ENCODE assay signal across 10 cellular contexts in genomic region chr10:69425513-69426298, GRCh38. TPM values are rescaled to one million over a fixed set of nuclear protein-coding genes. Genes with fewer than 3 reads are reported as not detected.
DNase-seq lines count a peak whose midpoint lies in the region; ATAC-seq, FAIRE-seq and TF ChIP-seq lines count a peak whose summit lies in the region.
"Had no signal": no experiment of that assay in that cellular context is flagged by ENCODE, and none has a peak within 500 bp of the region (broad histone marks: within the 10 kb centered on the region; RNA-seq: fewer than 3 reads in every experiment).

No MANE protein-coding gene starts in this region.

- peaks cover 49% of the 10 kb centered on the region for H3K4me1 Mint-ChIP-seq in activated CD4-positive, alpha-beta T cell treated with anti-CD3 and anti-CD28 coated beads, Interleukin-2, amount 10 ng/mL, durations not matched to agents 7 days and 5 days
- H3K4me1 Mint-ChIP-seq in osteocyte (ENCODE audit: unreplicated experiment): no peaks in the 10 kb centered on the region

- DNase-seq in CD1c-positive myeloid dendritic cell (ENCODE audit: extremely low spot score) (peak; percentile 37), HT-29 (ENCODE audit: low spot score) (peak; percentile 94), left lobe of liver (ENCODE audit: low spot score) (no peak), amniotic stem cell (lab: John Stamatoyannopoulos, UW) (no peak), osteocyte (ENCODE audit: extremely low spot score, unreplicated experiment) (no peak), GF-D8 (lab: John Stamatoyannopoulos, UW) (no peak), HTR-8/SVneo (ENCODE audit: insufficient read length, low spot score) (no peak)
- peak; percentile 53 for DNase-seq in activated CD4-positive, alpha-beta T cell treated with anti-CD3 and anti-CD28 coated beads, Interleukin-2, amount 10 ng/mL, durations not matched to agents 7 days and 5 days
- DNase-seq: GDM1, NCI-H2227 treated with DMSO at 0.1 percent for 48 hours had no signal

- CTCF ChIA-PET in activated CD4-positive, alpha-beta T cell treated with anti-CD3 and anti-CD28 coated beads, Interleukin-2, amount 10 ng/mL, durations not matched to agents 7 days and 5 days (lab: Charles Lee): interaction anchor here (0.6 to 1.7 kb wide), 5 partner anchors 17 to 262 kb away, joined by 3 to 9 read pairs (median 3); no protein-coding TSS in a partner anchor

- peak; percentile 74 for ATAC-seq in left lobe of liver

- POLR2A ChIA-PET in activated CD4-positive, alpha-beta T cell treated with anti-CD3 and anti-CD28 coated beads, Interleukin-2, amount 10 ng/mL, durations not matched to agents 7 days and 5 days (lab: Charles Lee): no interaction called here

- no peaks in the 10 kb centered on the region for H3K27me3 Mint-ChIP-seq in activated CD4-positive, alpha-beta T cell treated with anti-CD3 and anti-CD28 coated beads, Interleukin-2, amount 10 ng/mL, durations not matched to agents 7 days and 5 days
- H3K27me3 Mint-ChIP-seq in osteocyte (ENCODE audit: unreplicated experiment): peaks cover 9% of the 10 kb centered on the region

- no peak for TF ChIP-seq CTCF in osteocyte (IDR thresholded peaks at IDR 0.05)

- no peaks in the 10 kb centered on the region for H3K9me3 Mint-ChIP-seq in activated CD4-positive, alpha-beta T cell treated with anti-CD3 and anti-CD28 coated beads, Interleukin-2, amount 10 ng/mL, durations not matched to agents 7 days and 5 days
- no peaks in the 10 kb centered on the region for H3K9me3 Mint-ChIP-seq in osteocyte (ENCODE audit: unreplicated experiment)

- FAIRE-seq in HTR-8/SVneo (lab: Jason Lieb, UNC): no peak

- peak overlapping the region; percentile 15 for H3K27ac Mint-ChIP-seq in activated CD4-positive, alpha-beta T cell treated with anti-CD3 and anti-CD28 coated beads, Interleukin-2, amount 10 ng/mL, durations not matched to agents 7 days and 5 days
- no peak overlapping the region for H3K27ac Mint-ChIP-seq in osteocyte (ENCODE audit: unreplicated experiment)

- H3K4me3 Mint-ChIP-seq in activated CD4-positive, alpha-beta T cell treated with anti-CD3 and anti-CD28 coated beads, Interleukin-2, amount 10 ng/mL, durations not matched to agents 7 days and 5 days: no peak overlapping the region
- no peak overlapping the region for H3K4me3 Mint-ChIP-seq in osteocyte (ENCODE audit: unreplicated experiment)

- H3K36me3 Mint-ChIP-seq in activated CD4-positive, alpha-beta T cell treated with anti-CD3 and anti-CD28 coated beads, Interleukin-2, amount 10 ng/mL, durations not matched to agents 7 days and 5 days (ENCODE audit: low read depth): no peaks in the 10 kb centered on the region
- H3K36me3 Mint-ChIP-seq in osteocyte (ENCODE audit: unreplicated experiment): no peaks in the 10 kb centered on the region

RNA-seq across cellular contexts. Expression of gene TACR2, which starts 9.0 kb away (rescaled TPM):
- total RNA-seq in HT-29 (2014; rRNA removed; shearing (Covaris generic)): 1.9 and 2.2 TPM in 2 replicates
- not detected for total RNA-seq in activated CD4-positive, alpha-beta T cell treated with anti-CD3 and anti-CD28 coated beads, Interleukin-2, amount 10 ng/mL, durations not matched to agents 7 days and 5 days
- total RNA-seq in left lobe of liver (not detected), osteocyte (not detected in 2 replicates)

RNA-seq across cellular contexts. Expression of gene TSPAN15, which starts 25.6 kb away (rescaled TPM):
- total RNA-seq in HT-29 (2014; rRNA removed; shearing (Covaris generic)): 103 and 115 TPM in 2 replicates
- 1 to 10 TPM; 3.6 to 4.2 TPM for total RNA-seq in activated CD4-positive, alpha-beta T cell treated with anti-CD3 and anti-CD28 coated beads, Interleukin-2, amount 10 ng/mL, durations not matched to agents 7 days and 5 days
- 3.8 TPM for total RNA-seq in left lobe of liver
- total RNA-seq in osteocyte: 0.94 TPM in 1 of 2 replicates, not detected in the other

Comparison
In these comparisons a context has a peak if more than half of its experiments do, and no peak if none do; other contexts are left out.
1. DNase-seq: peak in CD1c-positive myeloid dendritic cell (single experiment), HT-29 (single experiment) and activated CD4-positive, alpha-beta T cell treated with anti-CD3 and anti-CD28 coated beads, Interleukin-2, amount 10 ng/mL, durations not matched to agents 7 days and 5 days (single experiment); none in left lobe of liver (single experiment), amniotic stem cell (single experiment), osteocyte (single experiment), GF-D8 (single experiment) and HTR-8/SVneo (single experiment).
2. RNA of gene TSPAN15, which starts 25.6 kb away (total RNA-seq): 103 to 115 TPM in HT-29; 3.6 to 4.2 TPM in activated CD4-positive, alpha-beta T cell treated with anti-CD3 and anti-CD28 coated beads, Interleukin-2, amount 10 ng/mL, durations not matched to agents 7 days and 5 days, 3.8 TPM in left lobe of liver (single experiment) and 0.94 TPM in osteocyte; every median in the first group is over 10 times any median in the second.